In genomic region chr7:24930856-24931255, GRCh38 we compare ENCODE assay signal across 26 cellular contexts.
"Had no signal": no experiment of that assay in that cellular context is flagged by ENCODE, and none has a peak within 500 bp of the region (broad histone marks: within the 10 kb centered on the region; RNA-seq: fewer than 3 reads in every experiment).

No MANE protein-coding gene starts in this region.

- H3K4me3 ChIP-seq: ascending aorta, body of pancreas, cardiac muscle cell, SJSA1 had no signal

- ATAC-seq: activated CD4-positive, CD25-positive, alpha-beta regulatory T cell treated with anti-CD3 and anti-CD28 coated beads, Interleukin-2, amount 50 U/mL, for 24 hours; activated CD8-positive, alpha-beta T cell treated with anti-CD3 and anti-CD28 coated beads for 36 hours; activated naive CD4-positive, alpha-beta T cell treated with anti-CD3 and anti-CD28 coated beads, Interleukin-2, amount 50 U/mL, for 72 hours; activated naive CD8-positive, alpha-beta T cell treated with anti-CD3 and anti-CD28 coated beads, Interleukin-2, amount 50 U/mL, for 24 hours; body of pancreas; PC-3; SK-N-SH treated with all-trans-retinoic acid at 6 μM for 48 hours had no signal

- H3K9me3 ChIP-seq: ascending aorta, body of pancreas, SJSA1 had no signal

- H3K36me3 ChIP-seq: ascending aorta, cardiac muscle cell, SJSA1 had no signal

- H3K4me3 Mint-ChIP-seq: activated CD8-positive, alpha-beta T cell treated with anti-CD3 and anti-CD28 coated beads for 36 hours; activated naive CD8-positive, alpha-beta T cell treated with anti-CD3 and anti-CD28 coated beads, Interleukin-2, amount 50 U/mL, for 24 hours; activated T-cell treated with anti-CD3 and anti-CD28 coated beads, Interleukin-2, amount 50 U/mL, for 24 hours; T-helper 1 cell treated with Interleukin-12 subunit alpha and Interleukin-12 subunit beta and Interleukin-4 antibody, amounts not matched to agents 30 μg/mL and 1 μg/mL, for 36 hours had no signal

- H3K27ac Mint-ChIP-seq: activated CD8-positive, alpha-beta T cell treated with anti-CD3 and anti-CD28 coated beads for 36 hours; activated naive CD4-positive, alpha-beta T cell treated with anti-CD3 and anti-CD28 coated beads, Interleukin-2, amount 50 U/mL, for 72 hours; activated naive CD8-positive, alpha-beta T cell treated with anti-CD3 and anti-CD28 coated beads, Interleukin-2, amount 50 U/mL, for 24 hours; activated T-cell treated with anti-CD3 and anti-CD28 coated beads, Interleukin-2, amount 50 U/mL, for 24 hours; T-helper 1 cell treated with Interleukin-12 subunit alpha and Interleukin-12 subunit beta and Interleukin-4 antibody, amounts not matched to agents 30 μg/mL and 1 μg/mL, for 36 hours had no signal

- H3K9me3 Mint-ChIP-seq: activated CD8-positive, alpha-beta T cell treated with anti-CD3 and anti-CD28 coated beads for 36 hours; activated naive CD8-positive, alpha-beta T cell treated with anti-CD3 and anti-CD28 coated beads, Interleukin-2, amount 50 U/mL, for 24 hours; activated T-cell treated with anti-CD3 and anti-CD28 coated beads, Interleukin-2, amount 50 U/mL, for 24 hours; T-helper 1 cell treated with Interleukin-12 subunit alpha and Interleukin-12 subunit beta and Interleukin-4 antibody, amounts not matched to agents 30 μg/mL and 1 μg/mL, for 36 hours had no signal

- DNase-seq: activated CD4-positive, alpha-beta T cell treated with anti-CD3 and anti-CD28 coated beads for 4 hours; activated CD8-positive, alpha-beta memory T cell treated with anti-CD3 and anti-CD28 coated beads, Interleukin-2, amount 50 U/mL, for 4 hours; activated CD8-positive, alpha-beta T cell treated with anti-CD3 and anti-CD28 coated beads for 36 hours; activated naive CD8-positive, alpha-beta T cell treated with anti-CD3 and anti-CD28 coated beads, Interleukin-2, amount 50 U/mL, for 24 hours; activated T-cell treated with anti-CD3 and anti-CD28 coated beads, Interleukin-2, amount 50 U/mL, for 24 hours; amniotic stem cell; body of pancreas; cerebellar nuclear complex; MM.1S; NCI-H1105; NCI-H1436; NCI-H1694 treated with DMSO at 0.1 percent for 48 hours; NCI-H2029 treated with DMSO at 0.1 percent for 48 hours; NCI-H345; NCI-H510A; NCI-H69; NK-92 treated with Interleukin-12 subunit alpha and Interleukin-12 subunit beta, amount 100 ng/mL, for 24 hours; PC-3; SHP77 had no signal

- H3K27ac ChIP-seq: ascending aorta, body of pancreas, cardiac muscle cell, SJSA1 had no signal

- H3K27me3 ChIP-seq: ascending aorta, body of pancreas, cardiac muscle cell, SJSA1 had no signal

- H3K27me3 Mint-ChIP-seq: activated CD8-positive, alpha-beta T cell treated with anti-CD3 and anti-CD28 coated beads for 36 hours; activated naive CD8-positive, alpha-beta T cell treated with anti-CD3 and anti-CD28 coated beads, Interleukin-2, amount 50 U/mL, for 24 hours; activated T-cell treated with anti-CD3 and anti-CD28 coated beads, Interleukin-2, amount 50 U/mL, for 24 hours had no signal

- H3K4me1 ChIP-seq: body of pancreas had no signal
